Comparison of ENCODE assay signal across 23 cellular contexts in the genomic region with DNA sequence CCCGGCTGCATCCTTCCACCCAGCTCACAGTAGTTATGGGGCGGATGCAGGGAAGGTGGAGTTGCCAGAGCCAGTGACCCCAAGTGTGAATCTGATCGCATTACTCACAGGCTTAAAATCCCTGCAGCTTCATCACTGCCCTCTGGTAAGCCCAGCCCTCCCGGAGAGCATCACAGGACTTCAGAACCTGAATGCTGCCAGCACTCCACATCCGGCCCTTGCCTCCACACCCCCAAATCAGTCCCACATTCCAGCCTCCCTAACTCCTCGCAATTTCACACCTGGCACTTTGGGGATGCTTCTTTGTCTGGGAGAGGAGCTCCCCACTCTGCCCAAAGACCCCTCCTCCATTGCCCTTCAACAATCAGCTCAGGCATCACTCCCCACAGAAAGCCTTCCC. TPM values are rescaled to one million over a fixed set of nuclear protein-coding genes. Genes with fewer than 3 reads are reported as not detected.
A peak's percentile ranks its signal among the peaks of the same experiment; 100 is the strongest.
DNase-seq lines count a peak whose midpoint lies in the region; ATAC-seq and TF ChIP-seq lines count a peak whose summit lies in the region.
"Had no signal": no experiment of that assay in that cellular context is flagged by ENCODE, and none has a peak within 500 bp of the region (broad histone marks: within the 10 kb centered on the region; RNA-seq: fewer than 3 reads in every experiment).

No MANE protein-coding gene starts in this region.

- peaks cover 29% of the 10 kb centered on the region for H3K36me3 Mint-ChIP-seq in activated naive CD8-positive, alpha-beta T cell
- H3K36me3 Mint-ChIP-seq in activated naive CD8-positive, alpha-beta T cell treated with anti-CD3 and anti-CD28 coated beads, Interleukin-2, amount 50 U/mL, for 24 hours (ENCODE audit: low read depth), result peaks cover 15% of the 10 kb centered on the region
- H3K36me3 Mint-ChIP-seq in WTC11, result peaks cover 14% of the 10 kb centered on the region

- ATAC-seq in activated naive CD8-positive, alpha-beta T cell treated with anti-CD3 and anti-CD28 coated beads, Interleukin-2, amount 50 U/mL, for 24 hours, result no peak
- peak; percentile 13 for ATAC-seq in WTC11
- ATAC-seq: CD8-positive, alpha-beta T cell; HepG2 had no signal

- no peak for TF ChIP-seq CTCF in WTC11 (IDR thresholded peaks at IDR 0.05)

- POLR2A ChIA-PET in WTC11 (lab: Charles Lee), result no interaction called here

- in situ Hi-C loops in G401 (cut with HindIII; ENCODE audit: low sequenced_read_pairs), result no loop called here

- peak overlapping the region; percentile 2 for H3K27ac Mint-ChIP-seq in activated naive CD8-positive, alpha-beta T cell
- no peak overlapping the region for H3K27ac Mint-ChIP-seq in activated naive CD8-positive, alpha-beta T cell treated with anti-CD3 and anti-CD28 coated beads, Interleukin-2, amount 50 U/mL, for 24 hours
- H3K27ac Mint-ChIP-seq in WTC11, result peak overlapping the region; percentile 10; the same call in 1 of the 2 replicates
- H3K27ac Mint-ChIP-seq: CD8-positive, alpha-beta T cell had no signal

- H3K27me3 Mint-ChIP-seq in activated naive CD8-positive, alpha-beta T cell, result no peaks in the 10 kb centered on the region
- no peaks in the 10 kb centered on the region for H3K27me3 Mint-ChIP-seq in activated naive CD8-positive, alpha-beta T cell treated with anti-CD3 and anti-CD28 coated beads, Interleukin-2, amount 50 U/mL, for 24 hours
- peaks cover 8% of the 10 kb centered on the region for H3K27me3 Mint-ChIP-seq in WTC11 (ENCODE audit: low read depth)

- no peak overlapping the region for H3K4me3 Mint-ChIP-seq in activated naive CD8-positive, alpha-beta T cell
- H3K4me3 Mint-ChIP-seq in activated naive CD8-positive, alpha-beta T cell treated with anti-CD3 and anti-CD28 coated beads, Interleukin-2, amount 50 U/mL, for 24 hours, result no peak overlapping the region
- H3K4me3 Mint-ChIP-seq in WTC11, result no peak overlapping the region
- H3K4me3 Mint-ChIP-seq: CD8-positive, alpha-beta T cell had no signal

- DNase-seq in activated naive CD8-positive, alpha-beta T cell treated with anti-CD3 and anti-CD28 coated beads, Interleukin-2, amount 50 U/mL, for 24 hours, result no peak
- DNase-seq in WTC11 (ENCODE audit: low spot score) (no peak), iris pigment epithelial cell (ENCODE audit: low read depth) (peak; percentile 50), retina (peak; percentile 39), G401 (ENCODE audit: low spot score) (no peak), activated gamma-delta T cell treated with Interleukin-2 at 50 U/mL for 16 hours (no peak), NCI-H2029 (lab: John Stamatoyannopoulos, UW) (no peak)
- DNase-seq: 8988T; AML-193; C1 segment of cervical spinal cord; CD8-positive, alpha-beta T cell; GDM1; H7; KG1; NCI-H1105; NCI-H146; NCI-H2171; NCI-H345; NCI-H524; NCI-H774 had no signal

- CTCF ChIA-PET in WTC11 (lab: Charles Lee), result interaction anchor here (0.8 to 1.7 kb wide), 6 partner anchors 10 to 106 kb away, joined by 3 to 6 read pairs (median 4); no protein-coding TSS in a partner anchor

- H3K9me3 Mint-ChIP-seq in activated naive CD8-positive, alpha-beta T cell (ENCODE audit: low read depth), result no peaks in the 10 kb centered on the region
- H3K9me3 Mint-ChIP-seq in activated naive CD8-positive, alpha-beta T cell treated with anti-CD3 and anti-CD28 coated beads, Interleukin-2, amount 50 U/mL, for 24 hours, result no peaks in the 10 kb centered on the region
- H3K9me3 Mint-ChIP-seq in WTC11, result peaks cover 15% of the 10 kb centered on the region
- H3K9me3 Mint-ChIP-seq: CD8-positive, alpha-beta T cell had no signal

- H3K4me1 Mint-ChIP-seq in activated naive CD8-positive, alpha-beta T cell (ENCODE audit: low read depth), result peaks cover 9% of the 10 kb centered on the region
- peaks cover 4% of the 10 kb centered on the region for H3K4me1 Mint-ChIP-seq in activated naive CD8-positive, alpha-beta T cell treated with anti-CD3 and anti-CD28 coated beads, Interleukin-2, amount 50 U/mL, for 24 hours
- H3K4me1 Mint-ChIP-seq in WTC11, result peaks cover 59% of the 10 kb centered on the region

TF ChIP-seq in WTC11, 78 proteins besides CTCF, POLR2A, EP300 and RAD21:
- TF ChIP-seq, protein P1, sequence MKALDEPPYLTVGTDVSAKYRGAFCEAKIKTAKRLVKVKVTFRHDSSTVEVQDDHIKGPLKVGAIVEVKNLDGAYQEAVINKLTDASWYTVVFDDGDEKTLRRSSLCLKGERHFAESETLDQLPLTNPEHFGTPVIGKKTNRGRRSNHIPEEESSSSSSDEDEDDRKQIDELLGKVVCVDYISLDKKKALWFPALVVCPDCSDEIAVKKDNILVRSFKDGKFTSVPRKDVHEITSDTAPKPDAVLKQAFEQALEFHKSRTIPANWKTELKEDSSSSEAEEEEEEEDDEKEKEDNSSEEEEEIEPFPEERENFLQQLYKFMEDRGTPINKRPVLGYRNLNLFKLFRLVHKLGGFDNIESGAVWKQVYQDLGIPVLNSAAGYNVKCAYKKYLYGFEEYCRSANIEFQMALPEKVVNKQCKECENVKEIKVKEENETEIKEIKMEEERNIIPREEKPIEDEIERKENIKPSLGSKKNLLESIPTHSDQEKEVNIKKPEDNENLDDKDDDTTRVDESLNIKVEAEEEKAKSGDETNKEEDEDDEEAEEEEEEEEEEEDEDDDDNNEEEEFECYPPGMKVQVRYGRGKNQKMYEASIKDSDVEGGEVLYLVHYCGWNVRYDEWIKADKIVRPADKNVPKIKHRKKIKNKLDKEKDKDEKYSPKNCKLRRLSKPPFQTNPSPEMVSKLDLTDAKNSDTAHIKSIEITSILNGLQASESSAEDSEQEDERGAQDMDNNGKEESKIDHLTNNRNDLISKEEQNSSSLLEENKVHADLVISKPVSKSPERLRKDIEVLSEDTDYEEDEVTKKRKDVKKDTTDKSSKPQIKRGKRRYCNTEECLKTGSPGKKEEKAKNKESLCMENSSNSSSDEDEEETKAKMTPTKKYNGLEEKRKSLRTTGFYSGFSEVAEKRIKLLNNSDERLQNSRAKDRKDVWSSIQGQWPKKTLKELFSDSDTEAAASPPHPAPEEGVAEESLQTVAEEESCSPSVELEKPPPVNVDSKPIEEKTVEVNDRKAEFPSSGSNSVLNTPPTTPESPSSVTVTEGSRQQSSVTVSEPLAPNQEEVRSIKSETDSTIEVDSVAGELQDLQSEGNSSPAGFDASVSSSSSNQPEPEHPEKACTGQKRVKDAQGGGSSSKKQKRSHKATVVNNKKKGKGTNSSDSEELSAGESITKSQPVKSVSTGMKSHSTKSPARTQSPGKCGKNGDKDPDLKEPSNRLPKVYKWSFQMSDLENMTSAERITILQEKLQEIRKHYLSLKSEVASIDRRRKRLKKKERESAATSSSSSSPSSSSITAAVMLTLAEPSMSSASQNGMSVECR (CRISPR knock-in tag; IDR thresholded peaks at IDR 0.05; ENCODE audit: borderline replicate concordance), result no peak
- TF ChIP-seq, protein P2, sequence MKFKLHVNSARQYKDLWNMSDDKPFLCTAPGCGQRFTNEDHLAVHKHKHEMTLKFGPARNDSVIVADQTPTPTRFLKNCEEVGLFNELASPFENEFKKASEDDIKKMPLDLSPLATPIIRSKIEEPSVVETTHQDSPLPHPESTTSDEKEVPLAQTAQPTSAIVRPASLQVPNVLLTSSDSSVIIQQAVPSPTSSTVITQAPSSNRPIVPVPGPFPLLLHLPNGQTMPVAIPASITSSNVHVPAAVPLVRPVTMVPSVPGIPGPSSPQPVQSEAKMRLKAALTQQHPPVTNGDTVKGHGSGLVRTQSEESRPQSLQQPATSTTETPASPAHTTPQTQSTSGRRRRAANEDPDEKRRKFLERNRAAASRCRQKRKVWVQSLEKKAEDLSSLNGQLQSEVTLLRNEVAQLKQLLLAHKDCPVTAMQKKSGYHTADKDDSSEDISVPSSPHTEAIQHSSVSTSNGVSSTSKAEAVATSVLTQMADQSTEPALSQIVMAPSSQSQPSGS (CRISPR knock-in tag; IDR thresholded peaks at IDR 0.05; ENCODE audit: borderline replicate concordance, low read depth), result no peak
- TF ChIP-seq AR (CRISPR knock-in tag; IDR thresholded peaks at IDR 0.05), result no peak

RNA-seq across cellular contexts. Expression of gene RASL11B, which starts 15.6 kb away (rescaled TPM):
- total RNA-seq in WTC11 (2021), result 58.5 to 71.9 TPM (median 69.9 TPM) in 3 replicates
- total RNA-seq in G401 (2014; rRNA removed; shearing (Covaris generic)), result 0.12 TPM in 1 of 2 replicates, not detected in the other
- total RNA-seq: OCI-LY7 had no signal

Comparison
In these comparisons a context has a peak if more than half of its experiments do, and no peak if none do; other contexts are left out.
1. DNase-seq: peak in iris pigment epithelial cell (single experiment) and retina (single experiment); none in activated naive CD8-positive, alpha-beta T cell treated with anti-CD3 and anti-CD28 coated beads, Interleukin-2, amount 50 U/mL, for 24 hours (single experiment), WTC11 (single experiment), G401 (single experiment), activated gamma-delta T cell treated with Interleukin-2 at 50 U/mL for 16 hours (single experiment) and NCI-H2029 (single experiment).
2. RNA of gene RASL11B, which starts 15.6 kb away (total RNA-seq): 58.5 to 71.9 TPM in WTC11; 0.12 TPM in G401; every median in the first group is over 10 times any median in the second.